9 cellular contexts compared by ENCODE assay signal in genomic region chr5:126680215-126680817, GRCh38.
DNase-seq lines count a peak whose midpoint lies in the region; FAIRE-seq and TF ChIP-seq lines count a peak whose summit lies in the region.
"Had no signal": no experiment of that assay in that cellular context is flagged by ENCODE, and none has a peak within 500 bp of the region (broad histone marks: within the 10 kb centered on the region; RNA-seq: fewer than 3 reads in every experiment).

No MANE protein-coding gene starts in this region.

- peak overlapping the region; percentile 11; the same call in 1 of the 2 replicates for H3K4me3 ChIP-seq in BE2C (ENCODE audit: low read depth, low read length)

- no peaks in the 10 kb centered on the region; the same call in 1 of the 2 replicates for H3K4me1 ChIP-seq in BE2C

- no peak for FAIRE-seq in HTR-8/SVneo (lab: Jason Lieb, UNC)
- FAIRE-seq: endothelial cell of umbilical vein had no signal

- no peaks in the 10 kb centered on the region for H3K9me3 ChIP-seq in BE2C

- no peaks in the 10 kb centered on the region for H3K36me3 ChIP-seq in BE2C

- no peaks in the 10 kb centered on the region; the same call in 1 of the 2 replicates for H3K27me3 ChIP-seq in BE2C

- DNase-seq in BE2C (peak; percentile 74), GM20000 (ENCODE audit: low spot score) (peak; percentile 34), HTR-8/SVneo (ENCODE audit: insufficient read length, low spot score) (peak; percentile 35), retina (peak; percentile 44), SHP77 (lab: John Stamatoyannopoulos, UW) (no peak), DMS79 treated with DMSO at 0.1 percent for 48 hours (lab: John Stamatoyannopoulos, UW) (no peak), LoVo (ENCODE audit: low spot score) (no peak)

- TF ChIP-seq CTCF in BE2C (IDR thresholded peaks at IDR 0.05; ENCODE audit: low read depth, low read length) = no peak
- no peak for TF ChIP-seq CTCF in GM20000 (IDR thresholded peaks at IDR 0.05; ENCODE audit: extremely low read depth, missing control alignments)
- no peak for TF ChIP-seq CTCF in VCaP (conservative IDR thresholded peaks at IDR 0.05)

- peak overlapping the region; percentile 30 for H3K27ac ChIP-seq in VCaP

Comparison
In these comparisons a context has a peak if more than half of its experiments do, and no peak if none do; other contexts are left out.
1. DNase-seq: peak in BE2C (single experiment), GM20000 (single experiment), HTR-8/SVneo (single experiment) and retina (single experiment); none in SHP77 (0 of 2), DMS79 treated with DMSO at 0.1 percent for 48 hours (single experiment) and LoVo (single experiment).